Comparison of ENCODE assay signal across 15 cellular contexts in the genomic region with DNA sequence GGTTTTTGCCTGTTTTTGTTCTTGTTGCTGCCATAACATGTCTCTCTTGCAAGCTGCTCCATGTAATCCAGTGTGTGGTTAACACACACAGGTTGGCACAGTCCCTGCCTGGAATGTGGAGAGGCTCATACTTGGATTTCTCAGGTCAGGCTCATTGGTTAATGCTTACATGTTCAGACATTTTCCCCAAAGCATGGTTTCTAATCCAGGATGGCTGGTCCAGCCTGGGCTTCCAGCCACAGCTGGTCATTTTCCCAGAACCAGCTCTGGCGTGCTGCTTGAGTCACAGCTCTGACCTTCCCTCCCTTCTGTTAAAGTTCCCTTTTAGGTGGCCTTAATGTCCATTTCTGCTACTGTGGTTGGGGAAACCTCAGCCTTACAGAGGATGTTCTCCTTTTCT.
DNase-seq lines count a peak whose midpoint lies in the region; ATAC-seq and TF ChIP-seq lines count a peak whose summit lies in the region.
"Had no signal": no experiment of that assay in that cellular context is flagged by ENCODE, and none has a peak within 500 bp of the region (broad histone marks: within the 10 kb centered on the region; RNA-seq: fewer than 3 reads in every experiment).

No MANE protein-coding gene starts in this region.

- no peaks in the 10 kb centered on the region for H3K27me3 Mint-ChIP-seq in T-helper 2 cell treated with Interferon-gamma antibody and Interleukin-4, amounts not matched to agents 5 μg/mL and 100 μg/mL, for 36 hours (ENCODE audit: low read depth)
- H3K27me3 Mint-ChIP-seq: type B pancreatic cell had no signal

- TF ChIP-seq CTCF in smooth muscle cell (IDR thresholded peaks at IDR 0.05; ENCODE audit: borderline replicate concordance, insufficient read depth, poor library complexity, severe bottlenecking), result no peak

- WGBS in smooth muscle cell (ENCODE audit: low lambda C conversion rate), result 87% methylated on average over 1 of the region's 1 CpG

- H3K36me3 ChIP-seq in smooth muscle cell (ENCODE audit: low read depth), result no peaks in the 10 kb centered on the region
- H3K36me3 ChIP-seq: BLaER1, colonic mucosa had no signal

- H3K4me2 ChIP-seq in smooth muscle cell, result no peak overlapping the region
- H3K4me2 ChIP-seq: BLaER1 had no signal

- DNase-seq in NOMO-1 (lab: John Stamatoyannopoulos, UW; ENCODE audit: unreplicated experiment in 2 of 2) (peak; percentile 50 to 83), astrocyte of the hippocampus (ENCODE audit: low read depth, low spot score) (peak; percentile 67), head of caudate nucleus (peak in 23 of 42 donors; percentile 1 to 63 (median 19)), smooth muscle cell (lab: John Stamatoyannopoulos, UW; ENCODE audit: unreplicated experiment) (no peak)
- DNase-seq in T-helper 2 cell treated with Interferon-gamma antibody and Interleukin-4, amounts not matched to agents 5 μg/mL and 100 μg/mL, for 36 hours (ENCODE audit: low spot score), result no peak
- DNase-seq in stimulated activated CD8-positive, alpha-beta memory T cell treated with anti-CD3 and anti-CD28 coated beads, Interleukin-4, amount 100 ng/mL, for 48 hours, result no peak
- DNase-seq: activated CD8-positive, alpha-beta memory T cell treated with anti-CD3 and anti-CD28 coated beads, Interleukin-2, amount 50 U/mL, for 4 hours; colonic mucosa; DND-41; NCI-H1048 had no signal

- intact Hi-C loops in head of caudate nucleus (cut with DNase I), result no loop called here

- H3K79me2 ChIP-seq in smooth muscle cell (ENCODE audit: low read depth), result no peaks in the 10 kb centered on the region
- H3K79me2 ChIP-seq: parathyroid adenoma had no signal

- no peaks in the 10 kb centered on the region for H3K27me3 ChIP-seq in smooth muscle cell (ENCODE audit: low read depth)
- H3K27me3 ChIP-seq: BLaER1, colonic mucosa had no signal

- no peak overlapping the region for H3K27ac Mint-ChIP-seq in T-helper 2 cell treated with Interferon-gamma antibody and Interleukin-4, amounts not matched to agents 5 μg/mL and 100 μg/mL, for 36 hours
- H3K27ac Mint-ChIP-seq: activated naive CD4-positive, alpha-beta T cell treated with anti-CD3 and anti-CD28 coated beads, Interleukin-2, amount 50 U/mL, for 72 hours; type B pancreatic cell had no signal

- H2AFZ ChIP-seq in smooth muscle cell (ENCODE audit: low read depth), result peak overlapping the region; percentile 1
- H2AFZ ChIP-seq: parathyroid adenoma had no signal

- no peaks in the 10 kb centered on the region for H3K36me3 Mint-ChIP-seq in T-helper 2 cell treated with Interferon-gamma antibody and Interleukin-4, amounts not matched to agents 5 μg/mL and 100 μg/mL, for 36 hours (ENCODE audit: low read depth)
- H3K36me3 Mint-ChIP-seq: type B pancreatic cell had no signal

- H3K9me3 Mint-ChIP-seq in T-helper 2 cell treated with Interferon-gamma antibody and Interleukin-4, amounts not matched to agents 5 μg/mL and 100 μg/mL, for 36 hours, result peaks cover 51% of the 10 kb centered on the region
- H3K9me3 Mint-ChIP-seq: type B pancreatic cell had no signal

- H3K27ac ChIP-seq in smooth muscle cell (ENCODE audit: low read depth), result no peak overlapping the region
- H3K27ac ChIP-seq: BLaER1, colonic mucosa, parathyroid adenoma had no signal

- H3F3A ChIP-seq in smooth muscle cell (ENCODE audit: low read depth), result no peaks in the 10 kb centered on the region

- no peaks in the 10 kb centered on the region for H4K20me1 ChIP-seq in smooth muscle cell (ENCODE audit: low read depth)
- H4K20me1 ChIP-seq: BLaER1 had no signal

- H3K4me1 Mint-ChIP-seq in T-helper 2 cell treated with Interferon-gamma antibody and Interleukin-4, amounts not matched to agents 5 μg/mL and 100 μg/mL, for 36 hours (ENCODE audit: low read depth), result no peaks in the 10 kb centered on the region

- H3K4me3 ChIP-seq in smooth muscle cell, result no peak overlapping the region
- H3K4me3 ChIP-seq: BLaER1, colonic mucosa had no signal

- H3K9me3 ChIP-seq in smooth muscle cell (replicated peaks; ENCODE audit: low read depth), result no peaks in the 10 kb centered on the region
- H3K9me3 ChIP-seq: colonic mucosa had no signal

- H3K9ac ChIP-seq in smooth muscle cell (ENCODE audit: low read depth), result no peak overlapping the region
- H3K9ac ChIP-seq: BLaER1, parathyroid adenoma had no signal

- H3K4me1 ChIP-seq in smooth muscle cell (ENCODE audit: low read depth), result no peaks in the 10 kb centered on the region
- H3K4me1 ChIP-seq: colonic mucosa, parathyroid adenoma had no signal

- H3K4me3 Mint-ChIP-seq in T-helper 2 cell treated with Interferon-gamma antibody and Interleukin-4, amounts not matched to agents 5 μg/mL and 100 μg/mL, for 36 hours, result no peak overlapping the region
- H3K4me3 Mint-ChIP-seq: type B pancreatic cell had no signal

- ATAC-seq in HG03521 (IDR thresholded peaks at IDR 0.05; ENCODE audit: unreplicated experiment), result no peak
- ATAC-seq: activated naive CD4-positive, alpha-beta T cell treated with anti-CD3 and anti-CD28 coated beads, Interleukin-2, amount 50 U/mL, for 72 hours had no signal

Comparison
In these comparisons a context has a peak if more than half of its experiments do, and no peak if none do; other contexts are left out.
1. DNase-seq: peak in NOMO-1 (2 of 2), astrocyte of the hippocampus (single experiment) and head of caudate nucleus (23 of 42); none in smooth muscle cell (single experiment), T-helper 2 cell treated with Interferon-gamma antibody and Interleukin-4, amounts not matched to agents 5 μg/mL and 100 μg/mL, for 36 hours (single experiment) and stimulated activated CD8-positive, alpha-beta memory T cell treated with anti-CD3 and anti-CD28 coated beads, Interleukin-4, amount 100 ng/mL, for 48 hours (single experiment).